In genomic region chr9:77838986-77839385, GRCh38 we compare ENCODE assay signal across 17 cellular contexts.
A peak's percentile ranks its signal among the peaks of the same experiment; 100 is the strongest.
DNase-seq lines count a peak whose midpoint lies in the region; ATAC-seq, FAIRE-seq and TF ChIP-seq lines count a peak whose summit lies in the region.
"Had no signal": no experiment of that assay in that cellular context is flagged by ENCODE, and none has a peak within 500 bp of the region (broad histone marks: within the 10 kb centered on the region; RNA-seq: fewer than 3 reads in every experiment).

No MANE protein-coding gene starts in this region.

- no peak overlapping the region for H2AFZ ChIP-seq in ACC112 (ENCODE audit: low read length, unreplicated experiment)
- H2AFZ ChIP-seq in endothelial cell of umbilical vein (ENCODE audit: low read depth, low read length), result no peak overlapping the region
- no peak overlapping the region for H2AFZ ChIP-seq in osteoblast (ENCODE audit: low read length)

- no peaks in the 10 kb centered on the region for H4K20me1 ChIP-seq in endothelial cell of umbilical vein (replicated peaks; ENCODE audit: control insufficient read depth, extremely low read depth, insufficient read depth, low read length)
- H4K20me1 ChIP-seq in osteoblast (ENCODE audit: insufficient read depth, low read length), result peaks cover 2% of the 10 kb centered on the region

- H3K27me3 ChIP-seq in ACC112 (ENCODE audit: insufficient read depth, low read length) (no peaks in the 10 kb centered on the region), endothelial cell of umbilical vein (ENCODE audit: control insufficient read depth in 2 of 2, insufficient read depth in 2 of 2, low read length in 2 of 2) (no peaks in the 10 kb centered on the region), osteoblast (ENCODE audit: insufficient read depth, low read length) (no peaks in the 10 kb centered on the region), suprapubic skin (no peaks in the 10 kb centered on the region)
- H3K27me3 ChIP-seq: BE2C had no signal

- H3K9me1 ChIP-seq in endothelial cell of umbilical vein (replicated peaks; ENCODE audit: control insufficient read depth, extremely low read depth, insufficient read depth, low read length), result no peaks in the 10 kb centered on the region

- TF ChIP-seq POLR2A in endothelial cell of umbilical vein (IDR thresholded peaks at IDR 0.05; ENCODE audit: low read depth, low read length) (no peak), suprapubic skin (IDR thresholded peaks at IDR 0.05) (no peak)

- no peak overlapping the region for H3K9ac ChIP-seq in endothelial cell of umbilical vein (replicated peaks; ENCODE audit: extremely low read depth, insufficient read depth, low read length)

- H3K4me3 ChIP-seq in ACC112 (ENCODE audit: low read depth, low read length) (no peak overlapping the region), endothelial cell of umbilical vein (replicated peaks in 1 of 3; ENCODE audit: insufficient read depth in 1 of 3, low read depth in 1 of 3, low read length in 3 of 3) (no peak overlapping the region), osteoblast (ENCODE audit: insufficient read depth, low read length) (no peak overlapping the region), suprapubic skin (no peak overlapping the region)

- H3K4me2 ChIP-seq in endothelial cell of umbilical vein (ENCODE audit: insufficient read depth, low read length) (no peak overlapping the region), osteoblast (ENCODE audit: insufficient read depth, low read length) (peak overlapping the region; percentile 39)

- intact Hi-C loops in endothelial cell of umbilical vein (cut with micrococcal nuclease), result no loop called here

- 70% methylated on average over 1 of the region's 1 CpG for WGBS in suprapubic skin

- H3K36me3 ChIP-seq in ACC112 (ENCODE audit: insufficient read depth, low read length) (no peaks in the 10 kb centered on the region), endothelial cell of umbilical vein (ENCODE audit: control insufficient read depth in 2 of 2, extremely low read depth in 1 of 2, insufficient read depth in 2 of 2, low read length in 2 of 2) (no peaks in the 10 kb centered on the region), osteoblast (ENCODE audit: insufficient read depth, low read length) (no peaks in the 10 kb centered on the region), suprapubic skin (no peaks in the 10 kb centered on the region)
- H3K36me3 ChIP-seq: BE2C had no signal

- peak overlapping the region; percentile 79 for H3K27ac ChIP-seq in ACC112 (ENCODE audit: low read depth, low read length)
- H3K27ac ChIP-seq in endothelial cell of umbilical vein (ENCODE audit: insufficient read depth, low read depth, low read length), result peak overlapping the region; percentile 59
- H3K27ac ChIP-seq in osteoblast (ENCODE audit: low read depth, low read length), result peak overlapping the region; percentile 81
- H3K27ac ChIP-seq in suprapubic skin, result no peak overlapping the region

- H3K79me2 ChIP-seq in ACC112 (ENCODE audit: control insufficient read depth, insufficient read depth, low read length, unreplicated experiment) (peaks cover 8% of the 10 kb centered on the region), endothelial cell of umbilical vein (ENCODE audit: control insufficient read depth, insufficient read depth, low read length) (peaks cover 20% of the 10 kb centered on the region), osteoblast (ENCODE audit: insufficient read depth, low read length) (peaks cover 42% of the 10 kb centered on the region)

- TF ChIP-seq CTCF in endothelial cell of umbilical vein (IDR thresholded peaks at IDR 0.05; ENCODE audit: extremely low read depth in 1 of 2, insufficient read depth in 1 of 2, low read depth in 1 of 2, low read length in 2 of 2), result no peak
- TF ChIP-seq CTCF in osteoblast (IDR thresholded peaks at IDR 0.05; ENCODE audit: extremely low read depth, low read depth, low read length), result no peak
- no peak for TF ChIP-seq CTCF in suprapubic skin (IDR thresholded peaks at IDR 0.05)

- no TSS peak for BruUV-seq in endothelial cell of umbilical vein (replicated peaks; lab: Mats Ljungman, UMichigan)

- POLR2A ChIA-PET in endothelial cell of umbilical vein (lab: Charles Lee), result no interaction called here

- CTCF ChIA-PET in endothelial cell of umbilical vein (lab: Charles Lee), result interaction anchor here (0.7 to 3.7 kb wide), 11 partner anchors 10 to 382 kb away, joined by 3 to 48 read pairs (median 4); no protein-coding TSS in a partner anchor

- FAIRE-seq in RCC 7860 (lab: Jason Lieb, UNC) (peak; percentile 55), endothelial cell of umbilical vein (lab: Jason Lieb, UNC) (no peak), urothelium cell line (lab: Jason Lieb, UNC) (no peak)

- DNase-seq in RCC 7860 (ENCODE audit: low spot score), result no peak
- DNase-seq in endothelial cell of umbilical vein (ENCODE audit: low read depth, low spot score), result no peak
- no peak for DNase-seq in osteoblast (ENCODE audit: insufficient read length, low spot score, missing footprints)
- DNase-seq in suprapubic skin (ENCODE audit: low spot score in 2 of 2), result no peak
- no peak for DNase-seq in NCI-H82 (lab: John Stamatoyannopoulos, UW)
- no peak for DNase-seq in urothelium cell line (ENCODE audit: low spot score)
- DNase-seq: BE2C; Calu3; CD4-positive, alpha-beta memory T cell; KBM-7; NCI-H1417 treated with DMSO at 0.1 percent for 48 hours; NCI-H1930; NCI-H2171; NCI-H446 treated with DMSO at 0.1 percent for 48 hours; NCI-H748 treated with DMSO at 0.1 percent for 48 hours had no signal

- no peak for ATAC-seq in HG03175 (IDR thresholded peaks at IDR 0.05; ENCODE audit: unreplicated experiment)

- no peaks in the 10 kb centered on the region for H3K9me3 ChIP-seq in endothelial cell of umbilical vein (replicated peaks; ENCODE audit: control insufficient read depth, insufficient read depth, low read length)
- H3K9me3 ChIP-seq in osteoblast (ENCODE audit: low read depth, low read length), result no peaks in the 10 kb centered on the region
- no peaks in the 10 kb centered on the region for H3K9me3 ChIP-seq in suprapubic skin
- H3K9me3 ChIP-seq: BE2C had no signal

- dilution Hi-C loops in endothelial cell of umbilical vein (cut with MboI; ENCODE audit: extremely low pct_ligation_motif_present, low sequenced_read_pairs), result no loop called here

- H3K4me1 ChIP-seq in ACC112 (ENCODE audit: control insufficient read depth, insufficient read depth, low read length, unreplicated experiment) (peaks cover 47% of the 10 kb centered on the region), endothelial cell of umbilical vein (ENCODE audit: control insufficient read depth, extremely low read depth, insufficient read depth, low read length) (peaks cover 45% of the 10 kb centered on the region), osteoblast (ENCODE audit: insufficient read depth, low read length) (peaks cover 29% of the 10 kb centered on the region), suprapubic skin (peaks cover 11% of the 10 kb centered on the region)

- TF ChIP-seq EP300 in suprapubic skin (IDR thresholded peaks at IDR 0.05), result no peak

TF ChIP-seq in endothelial cell of umbilical vein, 7 proteins besides CTCF, POLR2A, EP300 and RAD21:
- TF ChIP-seq MYC (IDR thresholded peaks at IDR 0.05; ENCODE audit: low read depth, low read length) (no peak), POLR2AphosphoS5 (IDR thresholded peaks at IDR 0.05; ENCODE audit: insufficient read depth, low read depth, low read length) (no peak), EZH2 (IDR thresholded peaks at IDR 0.05; ENCODE audit: borderline replicate concordance, low read depth, low read length, severe bottlenecking) (no peak), JUN (IDR thresholded peaks at IDR 0.05; ENCODE audit: borderline replicate concordance, insufficient read depth, insufficient read length, low read depth) (no peak), GATA2 (IDR thresholded peaks at IDR 0.05; ENCODE audit: insufficient read depth, insufficient read length, low read depth, low read length) (no peak), FOS (IDR thresholded peaks at IDR 0.05; ENCODE audit: borderline replicate concordance, insufficient read depth, low read length) (no peak)
- TF ChIP-seq, protein P1, sequence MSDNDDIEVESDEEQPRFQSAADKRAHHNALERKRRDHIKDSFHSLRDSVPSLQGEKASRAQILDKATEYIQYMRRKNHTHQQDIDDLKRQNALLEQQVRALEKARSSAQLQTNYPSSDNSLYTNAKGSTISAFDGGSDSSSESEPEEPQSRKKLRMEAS (IDR thresholded peaks at IDR 0.05; ENCODE audit: insufficient read depth, insufficient read length), result no peak
